ENCODE assay signal across 9 cellular contexts in genomic region chr11:95922099-95922498, GRCh38. TPM values are rescaled to one million over a fixed set of nuclear protein-coding genes. Genes with fewer than 3 reads are reported as not detected.
DNase-seq lines count a peak whose midpoint lies in the region; ATAC-seq, FAIRE-seq and TF ChIP-seq lines count a peak whose summit lies in the region.
"Had no signal": no experiment of that assay in that cellular context is flagged by ENCODE, and none has a peak within 500 bp of the region (broad histone marks: within the 10 kb centered on the region; RNA-seq: fewer than 3 reads in every experiment).

No MANE protein-coding gene starts in this region.

- H3K79me2 ChIP-seq in astrocyte (ENCODE audit: insufficient read depth, low read length), result peaks cover 79% of the 10 kb centered on the region

- H3K4me2 ChIP-seq in astrocyte (ENCODE audit: low read length), result peak overlapping the region; percentile 98

- peak overlapping the region; percentile 0 to 99 (median 50) for H3K4me3 Mint-ChIP-seq in CD4-positive, CD25-positive, alpha-beta regulatory T cell
- H3K4me3 Mint-ChIP-seq in astrocyte (ENCODE audit: unreplicated experiment), result peak overlapping the region; percentile 94

- in situ Hi-C loops in KBM-7 (cut with MboI; ENCODE audit: low pct_unique_long_range_greater_than_20kb, low sequenced_read_pairs), result no loop called here

- peaks cover 25% of the 10 kb centered on the region for H3K4me1 ChIP-seq in CD4-positive, CD25-positive, alpha-beta regulatory T cell (ENCODE audit: control insufficient read depth, insufficient read depth, low read length, poor library complexity, severe bottlenecking)
- H3K4me1 ChIP-seq in astrocyte (ENCODE audit: insufficient read depth, low read length), result peaks cover 18% of the 10 kb centered on the region

- no peaks in the 10 kb centered on the region for H3K9me3 ChIP-seq in CD4-positive, CD25-positive, alpha-beta regulatory T cell (ENCODE audit: control insufficient read depth in 2 of 2, low read length in 2 of 2)
- no peaks in the 10 kb centered on the region for H3K9me3 ChIP-seq in astrocyte (ENCODE audit: insufficient read depth, low read depth, low read length)

- H3K27ac Mint-ChIP-seq in CD4-positive, CD25-positive, alpha-beta regulatory T cell, result peak overlapping the region in 2 of 3 donors; percentile 0 to 98
- no peak overlapping the region for H3K27ac Mint-ChIP-seq in astrocyte (ENCODE audit: unreplicated experiment)

- no peak for TF ChIP-seq POLR2A in GM12891 (IDR thresholded peaks at IDR 0.05; ENCODE audit: low read depth, low read length)

- no peak overlapping the region for H2AFZ ChIP-seq in astrocyte (ENCODE audit: low read depth, low read length)

- no peak for TF ChIP-seq CTCF in astrocyte (IDR thresholded peaks at IDR 0.05; ENCODE audit: insufficient read depth, low read depth, low read length)

- peaks cover 19 to 43% (median 27%) of the 10 kb centered on the region in 4 donors for H3K4me1 Mint-ChIP-seq in CD4-positive, CD25-positive, alpha-beta regulatory T cell
- peaks cover 14% of the 10 kb centered on the region for H3K4me1 Mint-ChIP-seq in astrocyte (ENCODE audit: low read depth, unreplicated experiment)

- H3K27me3 Mint-ChIP-seq in CD4-positive, CD25-positive, alpha-beta regulatory T cell, result peaks cover 12% of the 10 kb centered on the region
- no peaks in the 10 kb centered on the region for H3K27me3 Mint-ChIP-seq in astrocyte (ENCODE audit: low read depth, unreplicated experiment)

- peak overlapping the region; percentile 53 for H3K9ac ChIP-seq in astrocyte (ENCODE audit: low read length)

- FAIRE-seq in astrocyte (lab: Jason Lieb, UNC) (no peak), GM12891 (lab: Jason Lieb, UNC) (no peak)

- H3K36me3 Mint-ChIP-seq in CD4-positive, CD25-positive, alpha-beta regulatory T cell, result peaks cover 4% of the 10 kb centered on the region
- no peaks in the 10 kb centered on the region for H3K36me3 Mint-ChIP-seq in astrocyte (ENCODE audit: low read depth, unreplicated experiment)

- H3K27ac ChIP-seq in CD4-positive, CD25-positive, alpha-beta regulatory T cell (ENCODE audit: insufficient read depth, low read length, poor library complexity, severe bottlenecking), result no peak overlapping the region
- no peak overlapping the region for H3K27ac ChIP-seq in astrocyte (ENCODE audit: low read depth, low read length)

- ATAC-seq in CD4-positive, CD25-positive, alpha-beta regulatory T cell (ENCODE audit: low read depth in 2 of 2), result no peak
- no peak for ATAC-seq in HG03457 (IDR thresholded peaks at IDR 0.05; ENCODE audit: unreplicated experiment)
- no peak for ATAC-seq in HG02610 (IDR thresholded peaks at IDR 0.05; ENCODE audit: unreplicated experiment)
- no peak for ATAC-seq in HG02678 (IDR thresholded peaks at IDR 0.05; ENCODE audit: unreplicated experiment)

- H3K27me3 ChIP-seq in CD4-positive, CD25-positive, alpha-beta regulatory T cell (ENCODE audit: control insufficient read depth, insufficient read depth, low read length), result no peaks in the 10 kb centered on the region
- H3K27me3 ChIP-seq in astrocyte (ENCODE audit: insufficient read depth, low read length), result no peaks in the 10 kb centered on the region

- no peaks in the 10 kb centered on the region for H3K36me3 ChIP-seq in CD4-positive, CD25-positive, alpha-beta regulatory T cell (ENCODE audit: control insufficient read depth, insufficient read depth, low read length)
- H3K36me3 ChIP-seq in astrocyte (ENCODE audit: insufficient read depth, low read length), result no peaks in the 10 kb centered on the region

- H3K4me3 ChIP-seq in CD4-positive, CD25-positive, alpha-beta regulatory T cell (ENCODE audit: low read depth, low read length), result peak overlapping the region; percentile 22
- H3K4me3 ChIP-seq in astrocyte (ENCODE audit: insufficient read depth, low read depth, low read length), result peak overlapping the region; percentile 92

- DNase-seq in CD4-positive, CD25-positive, alpha-beta regulatory T cell, result no peak
- peak; percentile 40 for DNase-seq in KBM-7
- no peak for DNase-seq in astrocyte (ENCODE audit: low read depth)
- DNase-seq in midbrain (lab: John Stamatoyannopoulos, UW), result peak; percentile 30
- no peak for DNase-seq in GM12891 (ENCODE audit: insufficient read length, low spot score)
- DNase-seq: NCI-H2081 treated with DMSO at 0.1 percent for 48 hours had no signal

- peaks cover 13% of the 10 kb centered on the region for H4K20me1 ChIP-seq in astrocyte (ENCODE audit: insufficient read depth, low read length)

- no peaks in the 10 kb centered on the region for H3K9me3 Mint-ChIP-seq in CD4-positive, CD25-positive, alpha-beta regulatory T cell
- no peaks in the 10 kb centered on the region for H3K9me3 Mint-ChIP-seq in astrocyte (ENCODE audit: unreplicated experiment)

TF ChIP-seq in GM12891, 5 proteins besides CTCF, POLR2A, EP300 and RAD21:
- TF ChIP-seq TAF1 (IDR thresholded peaks at IDR 0.05; ENCODE audit: low read depth, low read length), result no peak
- TF ChIP-seq POU2F2 (IDR thresholded peaks at IDR 0.05; ENCODE audit: low read depth, low read length), result no peak
- TF ChIP-seq PAX5 (IDR thresholded peaks at IDR 0.05; ENCODE audit: insufficient read depth, low read length, severe bottlenecking), result no peak
- TF ChIP-seq SPI1 (IDR thresholded peaks at IDR 0.05; ENCODE audit: low read depth, low read length), result no peak

RNA-seq across cellular contexts. Expression of gene MTMR2, which starts 1.8 kb away (rescaled TPM):
- 9.8 TPM for total RNA-seq in CD4-positive, CD25-positive, alpha-beta regulatory T cell
- 10 to 100 TPM; 12.5 to 21.3 (median 14.0) TPM for polyA plus RNA-seq in CD4-positive, CD25-positive, alpha-beta regulatory T cell
- 68.0 and 70.6 TPM in 2 replicates for total RNA-seq in astrocyte
- 12.3 TPM for polyA plus RNA-seq in GM12891 (2012; ENCODE audit: low read depth, missing spikeins)

Comparison
In these comparisons a context has a peak if more than half of its experiments do, and no peak if none do; other contexts are left out.
1. DNase-seq: peak in KBM-7 (single experiment) and midbrain (single experiment); none in CD4-positive, CD25-positive, alpha-beta regulatory T cell (0 of 3), astrocyte (single experiment) and GM12891 (single experiment).